ENCODE assay signal across 11 cellular contexts in the genomic region with DNA sequence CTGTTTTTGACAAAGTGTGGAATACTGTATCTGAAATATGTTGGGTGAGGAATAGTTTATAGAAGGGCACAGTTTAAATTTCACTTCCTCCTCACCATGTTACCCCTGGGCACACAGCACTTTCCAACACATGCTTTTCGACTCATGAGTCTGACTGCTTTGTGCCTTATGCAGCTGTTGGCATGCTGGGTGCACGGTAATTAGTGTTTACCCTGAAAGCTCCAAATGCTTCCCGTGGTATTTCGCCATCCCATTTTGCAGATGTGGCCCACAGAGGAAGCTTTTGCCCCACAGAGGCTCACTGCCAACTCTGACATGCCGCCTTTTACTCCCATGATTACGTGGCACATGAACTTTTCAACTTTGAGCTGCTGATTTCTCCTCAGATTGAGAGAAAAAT.
DNase-seq lines count a peak whose midpoint lies in the region; ATAC-seq and TF ChIP-seq lines count a peak whose summit lies in the region.
"Had no signal": no experiment of that assay in that cellular context is flagged by ENCODE, and none has a peak within 500 bp of the region (broad histone marks: within the 10 kb centered on the region; RNA-seq: fewer than 3 reads in every experiment).

No MANE protein-coding gene starts in this region.

- H3K27ac Mint-ChIP-seq in Calu3 (ENCODE audit: unreplicated experiment) (no peak overlapping the region), T-helper 17 cell (peak overlapping the region; percentile 86)

- H3K9me3 Mint-ChIP-seq in Calu3 (ENCODE audit: low read depth, unreplicated experiment) = no peaks in the 10 kb centered on the region
- H3K9me3 Mint-ChIP-seq: activated CD4-positive, alpha-beta T cell treated with anti-CD3 and anti-CD28 coated beads, Interleukin-2, amount 10 ng/mL, durations not matched to agents 7 days and 5 days had no signal

- H3K4me3 ChIP-seq in SJCRH30 = no peak overlapping the region

- H3K4me3 Mint-ChIP-seq in Calu3 (ENCODE audit: low read depth, unreplicated experiment) (no peak overlapping the region), T-helper 17 cell (no peak overlapping the region)
- H3K4me3 Mint-ChIP-seq: activated CD4-positive, alpha-beta T cell treated with anti-CD3 and anti-CD28 coated beads, Interleukin-2, amount 10 ng/mL, durations not matched to agents 7 days and 5 days had no signal

- H3K36me3 ChIP-seq in SJCRH30 = no peaks in the 10 kb centered on the region

- no peak for TF ChIP-seq CTCF in Calu3 (IDR thresholded peaks at IDR 0.05; ENCODE audit: unreplicated experiment)

- no peak for ATAC-seq in T-helper 17 cell

- CTCF ChIA-PET in Calu3 (lab: Charles Lee) = interaction anchor here (1.6 to 2.2 kb wide), 3 partner anchors 12 to 70 kb away, joined by 3 to 9 read pairs (median 5); no protein-coding TSS in a partner anchor

- peak; percentile 45 for DNase-seq in Calu3
- no peak for DNase-seq in T-helper 17 cell
- DNase-seq in cardiac septum (ENCODE audit: low spot score) = peak; percentile 87
- DNase-seq in pons (ENCODE audit: low spot score) = peak; percentile 82
- DNase-seq in NOMO-1 treated with DMSO at 0.1 percent for 48 hours (lab: John Stamatoyannopoulos, UW; ENCODE audit: unreplicated experiment) = no peak
- DNase-seq in SJCRH30 = no peak
- DNase-seq in COR-L47 (lab: John Stamatoyannopoulos, UW) = no peak
- DNase-seq in NOMO-1 treated with dmso at 0.1 percent for 144 hours (lab: John Stamatoyannopoulos, UW; ENCODE audit: unreplicated experiment) = no peak
- DNase-seq: activated CD4-positive, alpha-beta T cell treated with anti-CD3 and anti-CD28 coated beads, Interleukin-2, amount 10 ng/mL, durations not matched to agents 7 days and 5 days; NCI-H2081; posterior cingulate gyrus had no signal

- 0 out of 2 replicates have a peak, but pooled peaks cover 3% of the 10 kb centered on the region for H3K4me1 ChIP-seq in SJCRH30

- intact Hi-C loops in Calu3 (cut with micrococcal nuclease; ENCODE audit: unreplicated experiment) (no loop called here), cardiac septum (cut with DNase I) (no loop called here)

- BruUV-seq in Calu3 (replicated peaks; lab: Mats Ljungman, UMichigan) = no TSS peak

- no peaks in the 10 kb centered on the region for H3K27me3 ChIP-seq in SJCRH30

- H3K36me3 Mint-ChIP-seq in Calu3 (ENCODE audit: insufficient read depth, unreplicated experiment) = no peaks in the 10 kb centered on the region
- peaks cover 3% of the 10 kb centered on the region for H3K36me3 Mint-ChIP-seq in T-helper 17 cell (ENCODE audit: low read depth)

- no peaks in the 10 kb centered on the region for H3K27me3 Mint-ChIP-seq in Calu3 (ENCODE audit: unreplicated experiment)
- H3K27me3 Mint-ChIP-seq in T-helper 17 cell = no peaks in the 10 kb centered on the region
- H3K27me3 Mint-ChIP-seq: activated CD4-positive, alpha-beta T cell treated with anti-CD3 and anti-CD28 coated beads, Interleukin-2, amount 10 ng/mL, durations not matched to agents 7 days and 5 days had no signal

- no peaks in the 10 kb centered on the region for H3K9me3 ChIP-seq in T-helper 17 cell (ENCODE audit: control insufficient read depth, low read length, poor library complexity, severe bottlenecking)
- H3K9me3 ChIP-seq in SJCRH30 (replicated peaks) = no peaks in the 10 kb centered on the region

- peaks cover 26% of the 10 kb centered on the region for H3K4me1 Mint-ChIP-seq in Calu3 (ENCODE audit: low read depth, unreplicated experiment)
- H3K4me1 Mint-ChIP-seq in T-helper 17 cell = peaks cover 12% of the 10 kb centered on the region

- no peak overlapping the region for H3K27ac ChIP-seq in SJCRH30

Comparison
In these comparisons a context has a peak if more than half of its experiments do, and no peak if none do; other contexts are left out.
1. DNase-seq: peak in Calu3 (single experiment), cardiac septum (single experiment) and pons (single experiment); none in T-helper 17 cell (0 of 3), NOMO-1 treated with DMSO at 0.1 percent for 48 hours (single experiment), SJCRH30 (0 of 2), COR-L47 (single experiment) and NOMO-1 treated with dmso at 0.1 percent for 144 hours (single experiment).